In the genomic region with DNA sequence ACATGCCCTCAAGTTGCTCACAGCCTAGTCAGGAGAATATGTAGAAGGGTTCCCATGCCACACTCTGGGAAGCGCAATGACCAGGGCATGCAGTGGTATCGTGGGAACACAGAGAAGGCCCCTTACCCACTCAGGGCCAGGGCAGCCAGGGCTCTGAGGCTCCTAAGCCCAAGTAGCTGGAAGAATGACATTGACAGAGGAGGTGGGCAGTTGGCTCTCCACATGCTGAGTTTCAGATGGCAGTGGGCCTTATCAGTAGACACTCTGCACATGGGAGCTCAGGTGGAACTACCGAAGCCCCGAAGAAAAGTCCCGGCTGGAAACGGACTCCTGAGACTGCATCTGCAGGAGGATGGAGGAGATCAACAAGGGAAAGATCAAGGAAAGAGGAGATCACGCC, we compare ENCODE assay signal across 16 cellular contexts. TPM values are rescaled to one million over a fixed set of nuclear protein-coding genes. Genes with fewer than 3 reads are reported as not detected.
A peak's percentile ranks its signal among the peaks of the same experiment; 100 is the strongest.
DNase-seq lines count a peak whose midpoint lies in the region; ATAC-seq and TF ChIP-seq lines count a peak whose summit lies in the region.
"Had no signal": no experiment of that assay in that cellular context is flagged by ENCODE, and none has a peak within 500 bp of the region (broad histone marks: within the 10 kb centered on the region; RNA-seq: fewer than 3 reads in every experiment).

No MANE protein-coding gene starts in this region.

- no peaks in the 10 kb centered on the region for H3K9me2 ChIP-seq in OCI-LY7 (ENCODE audit: insufficient read depth, low read length)

- H3F3A ChIP-seq in neural progenitor cell (ENCODE audit: low read depth), result no peaks in the 10 kb centered on the region

- peaks cover 14% of the 10 kb centered on the region for H3K4me1 Mint-ChIP-seq in T-helper 2 cell treated with Interferon-gamma antibody and Interleukin-4, amounts not matched to agents 5 μg/mL and 100 μg/mL, for 36 hours (ENCODE audit: low read depth)
- H3K4me1 Mint-ChIP-seq in activated T-helper 1 cell treated with anti-CD3 and anti-CD28 coated beads, Interleukin-12 subunit alpha, Interleukin-12 subunit beta, Interleukin-2, Interleukin-4 antibody, amounts not matched to agents 30 ng/mL and 10 ng/mL and 1 ng/mL, durations not matched to agents 14 hours and 24 hours and 36 hours (ENCODE audit: low read depth), result peaks cover 21% of the 10 kb centered on the region
- H3K4me1 Mint-ChIP-seq in memory B cell, result peaks cover 6% of the 10 kb centered on the region
- H3K4me1 Mint-ChIP-seq in neural progenitor cell, result no peaks in the 10 kb centered on the region

- H4K20me1 ChIP-seq in BLaER1, result no peaks in the 10 kb centered on the region
- H4K20me1 ChIP-seq in neural progenitor cell (ENCODE audit: low read depth), result no peaks in the 10 kb centered on the region
- no peaks in the 10 kb centered on the region for H4K20me1 ChIP-seq in OCI-LY7 (ENCODE audit: insufficient read depth, low read length)

- no peak for DNase-seq in T-helper 2 cell treated with Interferon-gamma antibody and Interleukin-4, amounts not matched to agents 5 μg/mL and 100 μg/mL, for 36 hours (ENCODE audit: low spot score)
- DNase-seq in T-helper 2 cell, result no peak
- no peak for DNase-seq in activated T-helper 1 cell treated with anti-CD3 and anti-CD28 coated beads, Interleukin-12 subunit alpha, Interleukin-12 subunit beta, Interleukin-2, Interleukin-4 antibody, amounts not matched to agents 30 ng/mL and 10 ng/mL and 1 ng/mL, durations not matched to agents 14 hours and 24 hours and 36 hours (ENCODE audit: low spot score)
- no peak for DNase-seq in memory B cell (ENCODE audit: low spot score in 2 of 2)
- no peak for DNase-seq in neural progenitor cell (ENCODE audit: low spot score)
- no peak for DNase-seq in OCI-LY7 (ENCODE audit: low spot score)
- DNase-seq: 8988T, BE2C, GOT3, KBM-7, NCI-H1436, NCI-H2029 treated with DMSO at 0.1 percent for 48 hours, NCI-H510A treated with DMSO at 0.1 percent for 48 hours had no signal

- TF ChIP-seq CTCF in neural progenitor cell (IDR thresholded peaks at IDR 0.05), result no peak
- TF ChIP-seq CTCF in OCI-LY7 (conservative IDR thresholded peaks at IDR 0.05; ENCODE audit: low read length), result no peak

- H3K4me3 ChIP-seq in BLaER1 (no peak overlapping the region), neural progenitor cell (no peak overlapping the region), OCI-LY7 (ENCODE audit: low read depth, low read length, poor library complexity, severe bottlenecking) (no peak overlapping the region)

- POLR2A ChIA-PET in OCI-LY7 (lab: Charles Lee), result no interaction called here

- no peaks in the 10 kb centered on the region for H3K9me3 Mint-ChIP-seq in T-helper 2 cell treated with Interferon-gamma antibody and Interleukin-4, amounts not matched to agents 5 μg/mL and 100 μg/mL, for 36 hours
- H3K9me3 Mint-ChIP-seq in activated T-helper 1 cell treated with anti-CD3 and anti-CD28 coated beads, Interleukin-12 subunit alpha, Interleukin-12 subunit beta, Interleukin-2, Interleukin-4 antibody, amounts not matched to agents 30 ng/mL and 10 ng/mL and 1 ng/mL, durations not matched to agents 14 hours and 24 hours and 36 hours, result no peaks in the 10 kb centered on the region
- no peaks in the 10 kb centered on the region for H3K9me3 Mint-ChIP-seq in memory B cell
- no peaks in the 10 kb centered on the region for H3K9me3 Mint-ChIP-seq in neural progenitor cell

- no peaks in the 10 kb centered on the region for H3K27me3 ChIP-seq in BLaER1
- no peaks in the 10 kb centered on the region for H3K27me3 ChIP-seq in neural progenitor cell
- H3K27me3 ChIP-seq: BE2C had no signal

- H3K9me3 ChIP-seq in BLaER1, result 0 out of 2 replicates have a peak, but pooled peaks cover 10% of the 10 kb centered on the region
- no peaks in the 10 kb centered on the region for H3K9me3 ChIP-seq in neural progenitor cell (ENCODE audit: low read depth)
- H3K9me3 ChIP-seq in OCI-LY7 (ENCODE audit: low read length), result no peaks in the 10 kb centered on the region
- H3K9me3 ChIP-seq: BE2C had no signal

- BruUV-seq in OCI-LY7 (replicated peaks; lab: Mats Ljungman, UMichigan), result no TSS peak

- H3K4me2 ChIP-seq in BLaER1 (peak overlapping the region; percentile 57; the same call in 1 of the 2 replicates), neural progenitor cell (no peak overlapping the region), OCI-LY7 (ENCODE audit: low read length) (no peak overlapping the region)

- ATAC-seq in memory B cell (ENCODE audit: low read depth) (no peak), HG02678 (IDR thresholded peaks at IDR 0.05; ENCODE audit: unreplicated experiment) (no peak)

- no peak overlapping the region for H2AFZ ChIP-seq in neural progenitor cell (replicated peaks)
- H2AFZ ChIP-seq in OCI-LY7 (ENCODE audit: low read length), result no peak overlapping the region

- H3K79me2 ChIP-seq in neural progenitor cell (ENCODE audit: low read depth) (no peaks in the 10 kb centered on the region), OCI-LY7 (ENCODE audit: insufficient read depth, low read depth, low read length) (no peaks in the 10 kb centered on the region)

- H3K36me3 Mint-ChIP-seq in T-helper 2 cell treated with Interferon-gamma antibody and Interleukin-4, amounts not matched to agents 5 μg/mL and 100 μg/mL, for 36 hours (ENCODE audit: low read depth), result no peaks in the 10 kb centered on the region
- no peaks in the 10 kb centered on the region for H3K36me3 Mint-ChIP-seq in activated T-helper 1 cell treated with anti-CD3 and anti-CD28 coated beads, Interleukin-12 subunit alpha, Interleukin-12 subunit beta, Interleukin-2, Interleukin-4 antibody, amounts not matched to agents 30 ng/mL and 10 ng/mL and 1 ng/mL, durations not matched to agents 14 hours and 24 hours and 36 hours (ENCODE audit: low read depth)
- H3K36me3 Mint-ChIP-seq in memory B cell (no peaks in the 10 kb centered on the region), neural progenitor cell (no peaks in the 10 kb centered on the region)

- no peak overlapping the region for H3K27ac Mint-ChIP-seq in T-helper 2 cell treated with Interferon-gamma antibody and Interleukin-4, amounts not matched to agents 5 μg/mL and 100 μg/mL, for 36 hours
- no peak overlapping the region for H3K27ac Mint-ChIP-seq in activated T-helper 1 cell treated with anti-CD3 and anti-CD28 coated beads, Interleukin-12 subunit alpha, Interleukin-12 subunit beta, Interleukin-2, Interleukin-4 antibody, amounts not matched to agents 30 ng/mL and 10 ng/mL and 1 ng/mL, durations not matched to agents 14 hours and 24 hours and 36 hours
- H3K27ac Mint-ChIP-seq in memory B cell (no peak overlapping the region), neural progenitor cell (no peak overlapping the region)

- H3K36me3 ChIP-seq in BLaER1 (no peaks in the 10 kb centered on the region), neural progenitor cell (no peaks in the 10 kb centered on the region), OCI-LY7 (ENCODE audit: insufficient read depth, low read length) (no peaks in the 10 kb centered on the region)
- H3K36me3 ChIP-seq: BE2C had no signal

- H3K9ac ChIP-seq in BLaER1 (no peak overlapping the region), neural progenitor cell (no peak overlapping the region)

- H3K27me3 Mint-ChIP-seq in T-helper 2 cell treated with Interferon-gamma antibody and Interleukin-4, amounts not matched to agents 5 μg/mL and 100 μg/mL, for 36 hours (ENCODE audit: low read depth), result peaks cover 34% of the 10 kb centered on the region
- H3K27me3 Mint-ChIP-seq in activated T-helper 1 cell treated with anti-CD3 and anti-CD28 coated beads, Interleukin-12 subunit alpha, Interleukin-12 subunit beta, Interleukin-2, Interleukin-4 antibody, amounts not matched to agents 30 ng/mL and 10 ng/mL and 1 ng/mL, durations not matched to agents 14 hours and 24 hours and 36 hours (ENCODE audit: insufficient read depth), result peaks cover 11% of the 10 kb centered on the region
- peaks cover 22% of the 10 kb centered on the region for H3K27me3 Mint-ChIP-seq in memory B cell
- H3K27me3 Mint-ChIP-seq in neural progenitor cell (ENCODE audit: insufficient read depth, low read depth), result peaks cover 9% of the 10 kb centered on the region

- H3K27ac ChIP-seq in BLaER1 (0 out of 2 replicates have a peak overlapping the region, but pooled peaks have one; percentile 56), neural progenitor cell (no peak overlapping the region), OCI-LY7 (ENCODE audit: low read depth, low read length, poor library complexity, severe bottlenecking) (no peak overlapping the region)

- peak overlapping the region; percentile 65 for H3K4me3 Mint-ChIP-seq in T-helper 2 cell treated with Interferon-gamma antibody and Interleukin-4, amounts not matched to agents 5 μg/mL and 100 μg/mL, for 36 hours
- peak overlapping the region; percentile 46 for H3K4me3 Mint-ChIP-seq in activated T-helper 1 cell treated with anti-CD3 and anti-CD28 coated beads, Interleukin-12 subunit alpha, Interleukin-12 subunit beta, Interleukin-2, Interleukin-4 antibody, amounts not matched to agents 30 ng/mL and 10 ng/mL and 1 ng/mL, durations not matched to agents 14 hours and 24 hours and 36 hours
- H3K4me3 Mint-ChIP-seq in memory B cell, result peak overlapping the region; percentile 22
- H3K4me3 Mint-ChIP-seq in neural progenitor cell, result no peak overlapping the region

- intact Hi-C loops in activated T-helper 1 cell treated with anti-CD3 and anti-CD28 coated beads, Interleukin-12 subunit alpha, Interleukin-12 subunit beta, Interleukin-2, Interleukin-4 antibody, amounts not matched to agents 30 ng/mL and 10 ng/mL and 1 ng/mL, durations not matched to agents 14 hours and 24 hours and 36 hours (cut with micrococcal nuclease), result no loop called here
- intact Hi-C loops in OCI-LY7 (cut with micrococcal nuclease; ENCODE audit: unreplicated experiment), result no loop called here

- H3K4me1 ChIP-seq in BLaER1, result peaks cover 11% of the 10 kb centered on the region
- no peaks in the 10 kb centered on the region for H3K4me1 ChIP-seq in neural progenitor cell
- no peaks in the 10 kb centered on the region for H3K4me1 ChIP-seq in OCI-LY7 (ENCODE audit: insufficient read depth, low read length, poor library complexity, severe bottlenecking)
- H3K4me1 ChIP-seq: BE2C had no signal

- CTCF ChIA-PET in OCI-LY7 (lab: Charles Lee; ENCODE audit: unreplicated experiment), result no interaction called here

RNA-seq across cellular contexts. Expression of a gene that starts 15.7 kb away (rescaled TPM):
- not detected in 2 replicates for total RNA-seq in activated T-helper 1 cell treated with anti-CD3 and anti-CD28 coated beads, Interleukin-12 subunit alpha, Interleukin-12 subunit beta, Interleukin-2, Interleukin-4 antibody, amounts not matched to agents 30 ng/mL and 10 ng/mL and 1 ng/mL, durations not matched to agents 14 hours and 24 hours and 36 hours
- total RNA-seq in neural progenitor cell (ENCODE audit: low replicate concordance), result 0.06 and 0.09 TPM in 2 replicates
- not detected in 2 replicates for total RNA-seq in OCI-LY7 (2014; rRNA removed; shearing (Covaris generic))
- total RNA-seq in OCI-LY7 (2022), result not detected in 2 replicates
- total RNA-seq: Daoy had no signal
